ENCODE assay signal across 1 cellular context in the genomic region with DNA sequence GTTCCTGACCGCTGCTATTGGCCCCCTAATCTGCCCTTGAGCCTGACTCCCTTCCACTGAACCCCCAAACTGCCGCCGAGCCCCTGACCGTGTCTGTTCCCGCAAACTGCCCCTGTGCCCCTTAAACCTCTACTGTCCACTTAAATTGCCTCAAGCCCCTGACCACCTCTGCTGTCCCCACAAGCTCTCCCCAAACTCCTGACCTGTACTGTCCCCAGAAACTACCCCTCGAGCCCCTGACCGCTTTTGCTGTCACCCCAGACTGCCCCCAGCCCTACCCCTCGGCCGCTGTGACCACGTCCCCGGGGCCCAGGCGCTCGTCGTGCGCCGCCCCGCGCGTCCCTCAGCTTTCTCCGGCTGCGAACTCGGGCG.
TF ChIP-seq lines count a peak whose summit lies in the region.

No MANE protein-coding gene starts in this region.

TF ChIP-seq in WTC11, 78 proteins besides CTCF, POLR2A, EP300 and RAD21 (continued from another document):
- TF ChIP-seq, protein P1, sequence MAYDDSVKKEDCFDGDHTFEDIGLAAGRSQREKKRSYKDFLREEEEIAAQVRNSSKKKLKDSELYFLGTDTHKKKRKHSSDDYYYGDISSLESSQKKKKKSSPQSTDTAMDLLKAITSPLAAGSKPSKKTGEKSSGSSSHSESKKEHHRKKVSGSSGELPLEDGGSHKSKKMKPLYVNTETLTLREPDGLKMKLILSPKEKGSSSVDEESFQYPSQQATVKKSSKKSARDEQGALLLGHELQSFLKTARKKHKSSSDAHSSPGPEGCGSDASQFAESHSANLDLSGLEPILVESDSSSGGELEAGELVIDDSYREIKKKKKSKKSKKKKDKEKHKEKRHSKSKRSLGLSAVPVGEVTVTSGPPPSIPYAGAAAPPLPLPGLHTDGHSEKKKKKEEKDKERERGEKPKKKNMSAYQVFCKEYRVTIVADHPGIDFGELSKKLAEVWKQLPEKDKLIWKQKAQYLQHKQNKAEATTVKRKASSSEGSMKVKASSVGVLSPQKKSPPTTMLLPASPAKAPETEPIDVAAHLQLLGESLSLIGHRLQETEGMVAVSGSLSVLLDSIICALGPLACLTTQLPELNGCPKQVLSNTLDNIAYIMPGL (CRISPR knock-in tag; IDR thresholded peaks at IDR 0.05), result no peak
- 0 out of 2 replicates have a peak, but pooled peaks have one; percentile 2 for TF ChIP-seq FOXP1 (CRISPR knock-in tag; IDR thresholded peaks at IDR 0.05; ENCODE audit: borderline replicate concordance)
- TF ChIP-seq, protein P2, sequence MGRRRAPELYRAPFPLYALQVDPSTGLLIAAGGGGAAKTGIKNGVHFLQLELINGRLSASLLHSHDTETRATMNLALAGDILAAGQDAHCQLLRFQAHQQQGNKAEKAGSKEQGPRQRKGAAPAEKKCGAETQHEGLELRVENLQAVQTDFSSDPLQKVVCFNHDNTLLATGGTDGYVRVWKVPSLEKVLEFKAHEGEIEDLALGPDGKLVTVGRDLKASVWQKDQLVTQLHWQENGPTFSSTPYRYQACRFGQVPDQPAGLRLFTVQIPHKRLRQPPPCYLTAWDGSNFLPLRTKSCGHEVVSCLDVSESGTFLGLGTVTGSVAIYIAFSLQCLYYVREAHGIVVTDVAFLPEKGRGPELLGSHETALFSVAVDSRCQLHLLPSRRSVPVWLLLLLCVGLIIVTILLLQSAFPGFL (CRISPR knock-in tag; IDR thresholded peaks at IDR 0.05; ENCODE audit: borderline replicate concordance), result no peak
- TF ChIP-seq, protein P3, sequence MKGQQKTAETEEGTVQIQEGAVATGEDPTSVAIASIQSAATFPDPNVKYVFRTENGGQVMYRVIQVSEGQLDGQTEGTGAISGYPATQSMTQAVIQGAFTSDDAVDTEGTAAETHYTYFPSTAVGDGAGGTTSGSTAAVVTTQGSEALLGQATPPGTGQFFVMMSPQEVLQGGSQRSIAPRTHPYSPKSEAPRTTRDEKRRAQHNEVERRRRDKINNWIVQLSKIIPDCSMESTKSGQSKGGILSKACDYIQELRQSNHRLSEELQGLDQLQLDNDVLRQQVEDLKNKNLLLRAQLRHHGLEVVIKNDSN (CRISPR knock-in tag; IDR thresholded peaks at IDR 0.05), result 0 out of 2 replicates have a peak, but pooled peaks have one; percentile 53
- TF ChIP-seq CBFB (CRISPR knock-in tag; IDR thresholded peaks at IDR 0.05; ENCODE audit: low read depth), result no peak
- no peak for TF ChIP-seq HMGA2 (CRISPR knock-in tag; IDR thresholded peaks at IDR 0.05)
TF ChIP-seq in WTC11: peak in this region for 2.
